ENCODE assay signal across 1 cellular context in genomic region chr11:45906096-45906682, GRCh38.
TF ChIP-seq lines count a peak whose summit lies in the region.

No MANE protein-coding gene starts in this region.

TF ChIP-seq in K562, 482 proteins besides CTCF, POLR2A, EP300 and RAD21:
- TF ChIP-seq YY1 (IDR thresholded peaks at IDR 0.05; ENCODE audit: borderline replicate concordance in 1 of 3, control insufficient read depth in 1 of 3, extremely low read depth in 1 of 3, insufficient read depth in 3 of 3, insufficient read length in 1 of 3, insufficient replicate concordance in 2 of 3, low read depth in 1 of 3, low read length in 2 of 3), result peak in 1 of 3 experiments; percentile 20
- TF ChIP-seq ZBTB33 (CRISPR knock-in tag; IDR thresholded peaks at IDR 0.05), result peak; percentile 64
- TF ChIP-seq DACH1 (IDR thresholded peaks at IDR 0.05; ENCODE audit: partially characterized antibody), result no peak
- peak; percentile 63 for TF ChIP-seq NFIC (IDR thresholded peaks at IDR 0.05)
